12 cellular contexts compared by ENCODE assay signal in the genomic region with DNA sequence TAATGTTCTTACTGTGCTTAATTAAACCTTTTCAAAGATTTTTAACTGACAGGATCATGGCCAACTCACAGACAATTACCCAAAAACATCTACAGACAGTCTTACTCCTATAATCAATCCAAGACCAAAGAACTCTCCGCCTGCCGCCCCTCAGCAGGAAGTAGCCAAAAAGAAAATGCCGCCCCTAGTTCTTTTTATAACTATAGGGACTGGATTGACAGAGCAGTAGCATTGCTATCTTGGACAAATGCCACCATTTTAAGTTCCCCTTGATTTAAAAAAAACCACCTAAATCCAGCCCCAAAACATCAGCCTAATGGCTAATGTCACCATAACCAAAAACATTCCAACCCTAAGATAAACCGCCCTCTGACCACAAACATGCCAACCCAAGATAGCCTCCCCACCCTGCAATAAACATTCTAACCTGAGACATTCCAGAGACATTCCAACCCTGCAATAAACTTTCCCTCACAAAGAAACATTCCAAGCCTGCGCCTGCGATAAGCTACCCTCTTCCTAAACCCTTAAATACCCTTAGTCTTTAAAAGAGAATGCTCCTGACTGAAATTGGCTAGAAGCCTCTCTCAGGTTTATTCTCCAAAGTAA.
DNase-seq lines count a peak whose midpoint lies in the region; ATAC-seq and TF ChIP-seq lines count a peak whose summit lies in the region.
"Had no signal": no experiment of that assay in that cellular context is flagged by ENCODE, and none has a peak within 500 bp of the region (broad histone marks: within the 10 kb centered on the region; RNA-seq: fewer than 3 reads in every experiment).

No MANE protein-coding gene starts in this region.

- POLR2A ChIA-PET in activated CD4-positive, alpha-beta T cell treated with anti-CD3 and anti-CD28 coated beads, Interleukin-2, amount 10 ng/mL, durations not matched to agents 7 days and 5 days (lab: Charles Lee): no interaction called here
- POLR2A ChIA-PET in A673 (lab: Charles Lee; ENCODE audit: low non-redundant PET): no interaction called here
- POLR2A ChIA-PET in CD4-positive, alpha-beta T cell (lab: Charles Lee): no interaction called here

- no TSS peak for BruUV-seq in A673 (replicated peaks; lab: Mats Ljungman, UMichigan)

- peaks cover 3% of the 10 kb centered on the region for H3K9me3 Mint-ChIP-seq in activated CD4-positive, alpha-beta T cell treated with anti-CD3 and anti-CD28 coated beads, Interleukin-2, amount 10 ng/mL, durations not matched to agents 24 days and 14 days
- peaks cover 10% of the 10 kb centered on the region for H3K9me3 Mint-ChIP-seq in activated CD4-positive, alpha-beta T cell treated with anti-CD3 and anti-CD28 coated beads, Interleukin-2, amount 10 ng/mL, durations not matched to agents 7 days and 5 days
- H3K9me3 Mint-ChIP-seq in stimulated activated naive B cell treated with anti-CD40 and anti-IgM and Interleukin-4, amounts not matched to agents 10 μg/mL and 1 μg/mL and 100 μg/mL, for 72 hours: no peaks in the 10 kb centered on the region
- peaks cover 4% of the 10 kb centered on the region for H3K9me3 Mint-ChIP-seq in nephron progenitor cell
- H3K9me3 Mint-ChIP-seq in CD4-positive, alpha-beta T cell: no peaks in the 10 kb centered on the region

- no peak overlapping the region for H3K27ac Mint-ChIP-seq in activated CD4-positive, alpha-beta T cell treated with anti-CD3 and anti-CD28 coated beads, Interleukin-2, amount 10 ng/mL, durations not matched to agents 24 days and 14 days
- no peak overlapping the region for H3K27ac Mint-ChIP-seq in activated CD4-positive, alpha-beta T cell treated with anti-CD3 and anti-CD28 coated beads, Interleukin-2, amount 10 ng/mL, durations not matched to agents 7 days and 5 days
- H3K27ac Mint-ChIP-seq in stimulated activated naive B cell treated with anti-CD40 and anti-IgM and Interleukin-4, amounts not matched to agents 10 μg/mL and 1 μg/mL and 100 μg/mL, for 72 hours: no peak overlapping the region
- H3K27ac Mint-ChIP-seq in nephron progenitor cell: no peak overlapping the region
- no peak overlapping the region for H3K27ac Mint-ChIP-seq in CD4-positive, alpha-beta T cell

- CTCF ChIA-PET in activated CD4-positive, alpha-beta T cell treated with anti-CD3 and anti-CD28 coated beads, Interleukin-2, amount 10 ng/mL, durations not matched to agents 7 days and 5 days (lab: Charles Lee): interaction anchor here (2.7 kb wide), 1 partner anchor 10 kb away, joined by 7 read pairs; no protein-coding TSS in a partner anchor
- CTCF ChIA-PET in A673 (lab: Charles Lee): no interaction called here
- CTCF ChIA-PET in CD4-positive, alpha-beta T cell (lab: Charles Lee): no interaction called here

- H3K36me3 ChIP-seq in A673 (ENCODE audit: insufficient read depth, low read length, poor library complexity, severe bottlenecking): no peaks in the 10 kb centered on the region

- peak; percentile 29 for DNase-seq in activated CD4-positive, alpha-beta T cell treated with anti-CD3 and anti-CD28 coated beads, Interleukin-2, amount 10 ng/mL, durations not matched to agents 24 days and 14 days
- DNase-seq in activated CD4-positive, alpha-beta T cell treated with anti-CD3 and anti-CD28 coated beads, Interleukin-2, amount 10 ng/mL, durations not matched to agents 7 days and 5 days: no peak
- DNase-seq in amniotic epithelial cell (ENCODE audit: low read depth): peak; percentile 90
- peak; percentile 88 for DNase-seq in islet precursor cell
- no peak for DNase-seq in stimulated activated naive B cell treated with anti-CD40 and anti-IgM and Interleukin-4, amounts not matched to agents 10 μg/mL and 1 μg/mL and 100 μg/mL, for 72 hours
- DNase-seq in nephron progenitor cell: no peak
- no peak for DNase-seq in A673 (ENCODE audit: low spot score)
- DNase-seq in CD4-positive, alpha-beta T cell: no peak
- DNase-seq: glutamatergic neuron; naive thymus-derived CD4-positive, alpha-beta T cell; NCI-H446 had no signal

- no peak for ATAC-seq in stimulated activated naive B cell treated with anti-CD40 and anti-IgM and Interleukin-4, amounts not matched to agents 10 μg/mL and 1 μg/mL and 100 μg/mL, for 72 hours (replicated peaks)
- no peak for ATAC-seq in CD4-positive, alpha-beta T cell (ENCODE audit: poor library complexity)
- ATAC-seq: naive thymus-derived CD4-positive, alpha-beta T cell had no signal

- H3K27me3 ChIP-seq in A673 (replicated peaks; ENCODE audit: insufficient read depth, low read depth, low read length, poor library complexity): no peaks in the 10 kb centered on the region
- no peaks in the 10 kb centered on the region for H3K27me3 ChIP-seq in CD4-positive, alpha-beta T cell (ENCODE audit: control insufficient read depth, insufficient read depth, low read length)

- no peaks in the 10 kb centered on the region for H3K9me3 ChIP-seq in A673 (ENCODE audit: low read depth, low read length, poor library complexity, severe bottlenecking)
- no peaks in the 10 kb centered on the region for H3K9me3 ChIP-seq in CD4-positive, alpha-beta T cell (ENCODE audit: control insufficient read depth, low read length)

- peaks cover 2% of the 10 kb centered on the region for H3K36me3 Mint-ChIP-seq in activated CD4-positive, alpha-beta T cell treated with anti-CD3 and anti-CD28 coated beads, Interleukin-2, amount 10 ng/mL, durations not matched to agents 24 days and 14 days (ENCODE audit: low read depth)
- peaks cover 18% of the 10 kb centered on the region for H3K36me3 Mint-ChIP-seq in activated CD4-positive, alpha-beta T cell treated with anti-CD3 and anti-CD28 coated beads, Interleukin-2, amount 10 ng/mL, durations not matched to agents 7 days and 5 days (ENCODE audit: low read depth)
- H3K36me3 Mint-ChIP-seq in stimulated activated naive B cell treated with anti-CD40 and anti-IgM and Interleukin-4, amounts not matched to agents 10 μg/mL and 1 μg/mL and 100 μg/mL, for 72 hours: no peaks in the 10 kb centered on the region
- H3K36me3 Mint-ChIP-seq in nephron progenitor cell (ENCODE audit: low read depth): peaks cover 5% of the 10 kb centered on the region
- H3K36me3 Mint-ChIP-seq in CD4-positive, alpha-beta T cell (ENCODE audit: low read depth): no peaks in the 10 kb centered on the region

- H3K27me3 Mint-ChIP-seq in activated CD4-positive, alpha-beta T cell treated with anti-CD3 and anti-CD28 coated beads, Interleukin-2, amount 10 ng/mL, durations not matched to agents 24 days and 14 days: peaks cover 12% of the 10 kb centered on the region
- H3K27me3 Mint-ChIP-seq in activated CD4-positive, alpha-beta T cell treated with anti-CD3 and anti-CD28 coated beads, Interleukin-2, amount 10 ng/mL, durations not matched to agents 7 days and 5 days: peaks cover 3% of the 10 kb centered on the region
- no peaks in the 10 kb centered on the region for H3K27me3 Mint-ChIP-seq in stimulated activated naive B cell treated with anti-CD40 and anti-IgM and Interleukin-4, amounts not matched to agents 10 μg/mL and 1 μg/mL and 100 μg/mL, for 72 hours
- no peaks in the 10 kb centered on the region for H3K27me3 Mint-ChIP-seq in nephron progenitor cell (ENCODE audit: low read depth, poor library complexity)
- H3K27me3 Mint-ChIP-seq in CD4-positive, alpha-beta T cell: no peaks in the 10 kb centered on the region

- intact Hi-C loops in activated CD4-positive, alpha-beta T cell treated with anti-CD3 and anti-CD28 coated beads, Interleukin-2, amount 10 ng/mL, durations not matched to agents 24 days and 14 days (cut with micrococcal nuclease): no loop called here
- intact Hi-C loops in A673 (cut with micrococcal nuclease; ENCODE audit: unreplicated experiment): no loop called here
- intact Hi-C loops in CD4-positive, alpha-beta T cell (cut with DNase I, micrococcal nuclease): no loop called here

- TF ChIP-seq CTCF in nephron progenitor cell (IDR thresholded peaks at IDR 0.05) (no peak), A673 (conservative IDR thresholded peaks at IDR 0.05; ENCODE audit: low read depth, low read length) (no peak)
- TF ChIP-seq CTCF in CD4-positive, alpha-beta T cell (IDR thresholded peaks at IDR 0.05): no peak

- peaks cover 20% of the 10 kb centered on the region for H3K4me1 Mint-ChIP-seq in activated CD4-positive, alpha-beta T cell treated with anti-CD3 and anti-CD28 coated beads, Interleukin-2, amount 10 ng/mL, durations not matched to agents 24 days and 14 days
- peaks cover 41% of the 10 kb centered on the region for H3K4me1 Mint-ChIP-seq in activated CD4-positive, alpha-beta T cell treated with anti-CD3 and anti-CD28 coated beads, Interleukin-2, amount 10 ng/mL, durations not matched to agents 7 days and 5 days
- peaks cover 34 to 36% of the 10 kb centered on the region in 2 donors for H3K4me1 Mint-ChIP-seq in stimulated activated naive B cell treated with anti-CD40 and anti-IgM and Interleukin-4, amounts not matched to agents 10 μg/mL and 1 μg/mL and 100 μg/mL, for 72 hours
- no peaks in the 10 kb centered on the region for H3K4me1 Mint-ChIP-seq in nephron progenitor cell
- peaks cover 40% of the 10 kb centered on the region for H3K4me1 Mint-ChIP-seq in CD4-positive, alpha-beta T cell (ENCODE audit: low read depth)

- H3K4me3 ChIP-seq in A673 (ENCODE audit: low read depth, low read length, poor library complexity, severe bottlenecking): no peak overlapping the region

- no peak overlapping the region for H3K27ac ChIP-seq in A673 (ENCODE audit: low read depth, low read length, poor library complexity, severe bottlenecking)
- H3K27ac ChIP-seq in CD4-positive, alpha-beta T cell (ENCODE audit: low read depth, low read length): no peak overlapping the region
- H3K27ac ChIP-seq: 22Rv1 had no signal

- no peak overlapping the region for H3K4me3 Mint-ChIP-seq in activated CD4-positive, alpha-beta T cell treated with anti-CD3 and anti-CD28 coated beads, Interleukin-2, amount 10 ng/mL, durations not matched to agents 24 days and 14 days
- H3K4me3 Mint-ChIP-seq in activated CD4-positive, alpha-beta T cell treated with anti-CD3 and anti-CD28 coated beads, Interleukin-2, amount 10 ng/mL, durations not matched to agents 7 days and 5 days: no peak overlapping the region
- no peak overlapping the region for H3K4me3 Mint-ChIP-seq in stimulated activated naive B cell treated with anti-CD40 and anti-IgM and Interleukin-4, amounts not matched to agents 10 μg/mL and 1 μg/mL and 100 μg/mL, for 72 hours
- H3K4me3 Mint-ChIP-seq in nephron progenitor cell: no peak overlapping the region
- H3K4me3 Mint-ChIP-seq in CD4-positive, alpha-beta T cell: no peak overlapping the region

- no peaks in the 10 kb centered on the region for H3K4me1 ChIP-seq in A673 (ENCODE audit: insufficient read depth, low read length, poor library complexity, severe bottlenecking)

Comparison
In these comparisons a context has a peak if more than half of its experiments do, and no peak if none do; other contexts are left out.
1. DNase-seq: peak in activated CD4-positive, alpha-beta T cell treated with anti-CD3 and anti-CD28 coated beads, Interleukin-2, amount 10 ng/mL, durations not matched to agents 24 days and 14 days (single experiment), amniotic epithelial cell (single experiment) and islet precursor cell (single experiment); none in activated CD4-positive, alpha-beta T cell treated with anti-CD3 and anti-CD28 coated beads, Interleukin-2, amount 10 ng/mL, durations not matched to agents 7 days and 5 days (single experiment), stimulated activated naive B cell treated with anti-CD40 and anti-IgM and Interleukin-4, amounts not matched to agents 10 μg/mL and 1 μg/mL and 100 μg/mL, for 72 hours (single experiment), nephron progenitor cell (single experiment), A673 (single experiment) and CD4-positive, alpha-beta T cell (0 of 10).